2 cellular contexts compared by ENCODE assay signal in genomic region chr9:128607642-128608350, GRCh38.
TF ChIP-seq lines count a peak whose summit lies in the region.

No MANE protein-coding gene starts in this region.

TF ChIP-seq in SK-N-SH treated with all-trans-retinoic acid at 6 μM for 48 hours, 23 proteins besides CTCF, POLR2A, EP300 and RAD21 (continued from another document):
- TF ChIP-seq PATZ1 (CRISPR knock-in tag; IDR thresholded peaks at IDR 0.05; ENCODE audit: borderline replicate concordance) (no peak), TCF4 (CRISPR knock-in tag; IDR thresholded peaks at IDR 0.05; ENCODE audit: borderline replicate concordance) (no peak), ZFP3 (CRISPR knock-in tag; IDR thresholded peaks at IDR 0.05) (no peak), CSRNP3 (CRISPR knock-in tag; IDR thresholded peaks at IDR 0.05) (no peak), ZFP30 (CRISPR knock-in tag; IDR thresholded peaks at IDR 0.05) (no peak), BACH2 (CRISPR knock-in tag; IDR thresholded peaks at IDR 0.05; ENCODE audit: borderline replicate concordance) (no peak), ZNF565 (CRISPR knock-in tag; conservative IDR thresholded peaks at IDR 0.05; ENCODE audit: low read depth) (no peak)

TF ChIP-seq in SK-N-SH, 30 proteins besides CTCF, POLR2A, EP300 and RAD21 (continued from another document):
- TF ChIP-seq ZBTB33 (IDR thresholded peaks at IDR 0.05; ENCODE audit: borderline replicate concordance, low read depth) (no peak), GATA2 (CRISPR knock-in tag; IDR thresholded peaks at IDR 0.05) (no peak), SMC3 (IDR thresholded peaks at IDR 0.05; ENCODE audit: low read depth, low read length) (no peak), MAX (IDR thresholded peaks at IDR 0.05; ENCODE audit: low read depth) (no peak), FOXJ3 (CRISPR knock-in tag; IDR thresholded peaks at IDR 0.05) (no peak), FOXM1 (IDR thresholded peaks at IDR 0.05; ENCODE audit: low read depth) (no peak), REST (IDR thresholded peaks at IDR 0.05; ENCODE audit: low read depth, low read length) (no peak), TEAD4 (IDR thresholded peaks at IDR 0.05; ENCODE audit: borderline replicate concordance, insufficient read depth) (no peak)
